In the genomic region with DNA sequence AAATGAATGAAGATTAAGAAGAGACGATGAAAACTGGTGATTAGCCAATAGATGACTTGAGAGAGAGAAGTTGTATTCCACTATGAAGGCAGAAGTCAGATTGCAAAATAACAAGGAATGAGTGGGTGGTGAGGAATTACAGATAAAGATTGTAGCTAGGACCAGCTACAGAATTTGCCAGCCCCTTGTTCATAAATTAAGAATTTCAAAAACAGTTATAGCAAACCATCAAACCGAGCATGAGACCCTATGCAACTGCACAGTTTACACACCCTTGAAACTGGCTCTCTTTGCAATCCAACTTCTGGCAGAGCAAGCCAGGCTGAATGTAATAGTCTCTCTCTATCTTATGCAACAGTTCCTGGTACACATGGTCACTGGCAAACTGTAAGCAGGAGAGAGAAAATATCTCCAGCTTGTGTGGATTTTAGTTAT, we compare ENCODE assay signal across 18 cellular contexts. TPM values are rescaled to one million over a fixed set of nuclear protein-coding genes. Genes with fewer than 3 reads are reported as not detected.
DNase-seq lines count a peak whose midpoint lies in the region; ATAC-seq and TF ChIP-seq lines count a peak whose summit lies in the region.
"Had no signal": no experiment of that assay in that cellular context is flagged by ENCODE, and none has a peak within 500 bp of the region (broad histone marks: within the 10 kb centered on the region; RNA-seq: fewer than 3 reads in every experiment).

No MANE protein-coding gene starts in this region.

- H3K79me2 ChIP-seq in ACC112 (ENCODE audit: control insufficient read depth, insufficient read depth, low read length, unreplicated experiment): no peaks in the 10 kb centered on the region

- H3K4me1 ChIP-seq in ACC112 (ENCODE audit: control insufficient read depth, insufficient read depth, low read length, unreplicated experiment) (peaks cover 11% of the 10 kb centered on the region), right lobe of liver (no peaks in the 10 kb centered on the region)

- WGBS in right lobe of liver (ENCODE audit: insufficient coverage, low coverage, low lambda C conversion rate, missing lambda C conversion rate): 28% methylated on average over 2 of the region's 2 CpGs

- DNase-seq in NB4 (ENCODE audit: low read depth): peak; percentile 8
- DNase-seq in fibroblast of gingiva (ENCODE audit: low read depth): peak; percentile 13
- DNase-seq in right lobe of liver: no peak
- DNase-seq in NCI-H2171 (lab: John Stamatoyannopoulos, UW): no peak
- DNase-seq in NCI-H2196 treated with DMSO at 0.1 percent for 48 hours (lab: John Stamatoyannopoulos, UW; ENCODE audit: unreplicated experiment): no peak
- no peak for DNase-seq in NCI-H2081 treated with DMSO at 0.1 percent for 48 hours (lab: John Stamatoyannopoulos, UW)
- DNase-seq: activated naive CD4-positive, alpha-beta T cell treated with anti-CD3 and anti-CD28 coated beads for 36 hours; effector memory CD8-positive, alpha-beta T cell; NCI-H1092 treated with DMSO at 0.1 percent for 48 hours; NCI-H446 treated with DMSO at 0.1 percent for 48 hours; stimulated activated CD4-positive, alpha-beta T cell treated with anti-CD3 and anti-CD28 coated beads, Interleukin-4, amount 100 ng/mL, for 4 hours; T-helper 1 cell had no signal

- H3K9me3 ChIP-seq in right lobe of liver: no peaks in the 10 kb centered on the region

- H3K27me3 ChIP-seq in ACC112 (ENCODE audit: insufficient read depth, low read length): peaks cover 9% of the 10 kb centered on the region; the same call in 1 of the 2 replicates
- H3K27me3 ChIP-seq in right lobe of liver: no peaks in the 10 kb centered on the region
- H3K27me3 ChIP-seq: cardiac muscle cell had no signal

- ATAC-seq in right lobe of liver (peak in 3 of 4 donors; percentile 38 to 85 (median 59)), GM19467 (IDR thresholded peaks at IDR 0.05; ENCODE audit: unreplicated experiment) (no peak)
- ATAC-seq: effector memory CD8-positive, alpha-beta T cell; natural killer cell treated with Interleukin-12 subunit alpha and Interleukin-12 subunit beta and Interleukin-15 and Interleukin-18, amount 100 ng/mL, for 72 hours; Panc1; sciatic nerve had no signal

- H3K4me3 ChIP-seq in ACC112 (ENCODE audit: low read depth, low read length): no peak overlapping the region
- no peak overlapping the region for H3K4me3 ChIP-seq in NB4 (ENCODE audit: low read depth, low read length)
- H3K4me3 ChIP-seq in right lobe of liver: no peak overlapping the region
- H3K4me3 ChIP-seq: cardiac muscle cell had no signal

- H2AFZ ChIP-seq in ACC112 (ENCODE audit: low read length, unreplicated experiment): peak overlapping the region; percentile 21

- no peak overlapping the region for H3K27ac ChIP-seq in ACC112 (ENCODE audit: low read depth, low read length)
- H3K27ac ChIP-seq in right lobe of liver: no peak overlapping the region
- H3K27ac ChIP-seq: cardiac muscle cell had no signal

- no peak for TF ChIP-seq CTCF in NB4 (IDR thresholded peaks at IDR 0.05; ENCODE audit: low read depth, low read length)
- TF ChIP-seq CTCF in right lobe of liver (IDR thresholded peaks at IDR 0.05): no peak

- TF ChIP-seq POLR2A in NB4 (IDR thresholded peaks at IDR 0.05; ENCODE audit: extremely low read depth, insufficient read length) (no peak), right lobe of liver (IDR thresholded peaks at IDR 0.05) (no peak)

- intact Hi-C loops in right lobe of liver (cut with DNase I): no loop called here

- H3K36me3 ChIP-seq in ACC112 (ENCODE audit: insufficient read depth, low read length) (no peaks in the 10 kb centered on the region), right lobe of liver (no peaks in the 10 kb centered on the region)
- H3K36me3 ChIP-seq: cardiac muscle cell had no signal

RNA-seq across cellular contexts. Expression of a gene that starts 35.2 kb away (rescaled TPM):
- total RNA-seq in right lobe of liver: not detected
- total RNA-seq: cardiac muscle cell had no signal

RNA-seq across cellular contexts. Expression of a gene that starts 48.5 kb away (rescaled TPM):
- total RNA-seq in right lobe of liver: 10 to 100 TPM in 1 of 6 experiments, 1 to 10 TPM in 5; 4.3 to 10.4 (median 6.8) TPM

Comparison
In these comparisons a context has a peak if more than half of its experiments do, and no peak if none do; other contexts are left out.
1. DNase-seq: peak in NB4 (single experiment) and fibroblast of gingiva (single experiment); none in right lobe of liver (0 of 3), NCI-H2171 (single experiment), NCI-H2196 treated with DMSO at 0.1 percent for 48 hours (single experiment) and NCI-H2081 treated with DMSO at 0.1 percent for 48 hours (single experiment).